ENCODE assay signal across 14 cellular contexts in genomic region chr2:48414640-48414979, GRCh38. TPM values are rescaled to one million over a fixed set of nuclear protein-coding genes. Genes with fewer than 3 reads are reported as not detected.
DNase-seq lines count a peak whose midpoint lies in the region; ATAC-seq and TF ChIP-seq lines count a peak whose summit lies in the region.
"Had no signal": no experiment of that assay in that cellular context is flagged by ENCODE, and none has a peak within 500 bp of the region (broad histone marks: within the 10 kb centered on the region; RNA-seq: fewer than 3 reads in every experiment).

No MANE protein-coding gene starts in this region.

- DNase-seq in HAP-1 (ENCODE audit: low spot score in 2 of 2) (peak; percentile 43 to 47), dorsolateral prefrontal cortex (no peak), stomach (no peak)
- DNase-seq in activated CD8-positive, alpha-beta memory T cell treated with anti-CD3 and anti-CD28 coated beads, Interleukin-2, amount 50 U/mL, for 4 hours, result no peak
- DNase-seq: activated naive CD4-positive, alpha-beta T cell treated with anti-CD3 and anti-CD28 coated beads, Interleukin-2, amount 10 ng/mL, durations not matched to agents 7 days and 5 days; activated T-cell treated with anti-CD3 and anti-CD28 coated beads, Interleukin-2, amount 50 U/mL, for 1 hour; foreskin keratinocyte; kidney glomerular epithelial cell; NCI-H1105 treated with DMSO at 0.1 percent for 48 hours; stimulated activated CD4-positive, alpha-beta T cell treated with anti-CD3 and anti-CD28 coated beads, Interleukin-4, amount 100 ng/mL, for 1 hour; T-helper 1 cell had no signal

- no peak for TF ChIP-seq EP300 in stomach (IDR thresholded peaks at IDR 0.05)

- H3K4me1 ChIP-seq in BLaER1 (peaks cover 20% of the 10 kb centered on the region), HAP-1 (peaks cover 6% of the 10 kb centered on the region), neuron (ENCODE audit: insufficient read depth, low read length) (peaks cover 20% of the 10 kb centered on the region), stomach (peaks cover 0 to 28% (median 4%) of the 10 kb centered on the region in 4 donors)
- H3K4me1 ChIP-seq: foreskin keratinocyte had no signal

- H3K27me3 ChIP-seq in BLaER1 (no peaks in the 10 kb centered on the region), HAP-1 (ENCODE audit: low read depth) (no peaks in the 10 kb centered on the region), dorsolateral prefrontal cortex (no peaks in the 10 kb centered on the region), neuron (ENCODE audit: insufficient read depth, low read length) (no peaks in the 10 kb centered on the region), stomach (no peaks in the 10 kb centered on the region)
- H3K27me3 ChIP-seq: foreskin keratinocyte had no signal

- peak overlapping the region; percentile 59 for H2AFZ ChIP-seq in neuron (ENCODE audit: low read depth, low read length)

- no peaks in the 10 kb centered on the region for H3K9me3 ChIP-seq in BLaER1
- H3K9me3 ChIP-seq in HAP-1, result no peaks in the 10 kb centered on the region
- H3K9me3 ChIP-seq in neuron (ENCODE audit: low read length), result no peaks in the 10 kb centered on the region
- no peaks in the 10 kb centered on the region for H3K9me3 ChIP-seq in stomach

- H3K36me3 ChIP-seq in BLaER1 (no peaks in the 10 kb centered on the region), HAP-1 (replicated peaks) (no peaks in the 10 kb centered on the region), neuron (ENCODE audit: insufficient read depth, low read length) (no peaks in the 10 kb centered on the region), stomach (no peaks in the 10 kb centered on the region)

- H3K27ac ChIP-seq in BLaER1, result no peak overlapping the region
- H3K27ac ChIP-seq in dorsolateral prefrontal cortex, result peak overlapping the region; percentile 45 to 98 (median 92)
- no peak overlapping the region for H3K27ac ChIP-seq in stomach
- H3K27ac ChIP-seq: foreskin keratinocyte had no signal

- intact Hi-C loops in dorsolateral prefrontal cortex (cut with DNase I) (no loop called here), stomach (cut with DNase I; ENCODE audit: low total_unique reads) (no loop called here)

- ATAC-seq in GM18907 (IDR thresholded peaks at IDR 0.05; ENCODE audit: unreplicated experiment), result no peak
- ATAC-seq: foreskin keratinocyte had no signal

- no peak for TF ChIP-seq POLR2A in stomach (IDR thresholded peaks at IDR 0.05)

- H3K4me3 ChIP-seq in BLaER1 (no peak overlapping the region), HAP-1 (no peak overlapping the region), dorsolateral prefrontal cortex (peak overlapping the region in 42 of 59 donors; percentile 1 to 57 (median 29)), neuron (ENCODE audit: low read length) (no peak overlapping the region), stomach (no peak overlapping the region)

- in situ Hi-C loops in HAP-1 (cut with MboI; ENCODE audit: low sequenced_read_pairs), result no loop called here

- TF ChIP-seq CTCF in dorsolateral prefrontal cortex (IDR thresholded peaks at IDR 0.05 in 54 of 56, conservative IDR thresholded peaks at IDR 0.05 in 2 of 56; ENCODE audit: low read depth in 1 of 56, partially characterized antibody in 56 of 56) (peak in 2 of 56 donors; percentile 0 to 11), stomach (IDR thresholded peaks at IDR 0.05) (no peak)

- H4K20me1 ChIP-seq in BLaER1, result no peaks in the 10 kb centered on the region

- H3K9ac ChIP-seq in BLaER1, result no peak overlapping the region

- 61 to 75% (median 63%) methylated on average over 3 of the region's 3 CpGs for WGBS in stomach, 5 donors

- H3K4me2 ChIP-seq in BLaER1, result peak overlapping the region; percentile 72

RNA-seq across cellular contexts. Expression of gene PPP1R21, which starts 26.0 kb away (rescaled TPM):
- 10 to 100 TPM; 38.9 to 78.2 (median 60.3) TPM for total RNA-seq in dorsolateral prefrontal cortex
- total RNA-seq in stomach, result 100 to 1,000 TPM in 1 of 5 donors, 10 to 100 TPM in 3, 1 to 10 TPM in 1; 9.0 to 142 (median 37.9) TPM
- 10 to 100 TPM; 12.3 to 24.1 (median 16.0) TPM for polyA plus RNA-seq in stomach

Comparison
In these comparisons a context has a peak if more than half of its experiments do, and no peak if none do; other contexts are left out.
1. H3K27ac ChIP-seq: peak in dorsolateral prefrontal cortex (59 of 59); none in BLaER1 (single experiment) and stomach (0 of 5).
2. H3K4me3 ChIP-seq: peak in dorsolateral prefrontal cortex (42 of 59); none in BLaER1 (single experiment), HAP-1 (single experiment), neuron (single experiment) and stomach (0 of 4).
3. DNase-seq: peak in HAP-1 (2 of 2); none in dorsolateral prefrontal cortex (0 of 10), activated CD8-positive, alpha-beta memory T cell treated with anti-CD3 and anti-CD28 coated beads, Interleukin-2, amount 50 U/mL, for 4 hours (single experiment) and stomach (single experiment).